1 cellular context compared by ENCODE assay signal in the genomic region with DNA sequence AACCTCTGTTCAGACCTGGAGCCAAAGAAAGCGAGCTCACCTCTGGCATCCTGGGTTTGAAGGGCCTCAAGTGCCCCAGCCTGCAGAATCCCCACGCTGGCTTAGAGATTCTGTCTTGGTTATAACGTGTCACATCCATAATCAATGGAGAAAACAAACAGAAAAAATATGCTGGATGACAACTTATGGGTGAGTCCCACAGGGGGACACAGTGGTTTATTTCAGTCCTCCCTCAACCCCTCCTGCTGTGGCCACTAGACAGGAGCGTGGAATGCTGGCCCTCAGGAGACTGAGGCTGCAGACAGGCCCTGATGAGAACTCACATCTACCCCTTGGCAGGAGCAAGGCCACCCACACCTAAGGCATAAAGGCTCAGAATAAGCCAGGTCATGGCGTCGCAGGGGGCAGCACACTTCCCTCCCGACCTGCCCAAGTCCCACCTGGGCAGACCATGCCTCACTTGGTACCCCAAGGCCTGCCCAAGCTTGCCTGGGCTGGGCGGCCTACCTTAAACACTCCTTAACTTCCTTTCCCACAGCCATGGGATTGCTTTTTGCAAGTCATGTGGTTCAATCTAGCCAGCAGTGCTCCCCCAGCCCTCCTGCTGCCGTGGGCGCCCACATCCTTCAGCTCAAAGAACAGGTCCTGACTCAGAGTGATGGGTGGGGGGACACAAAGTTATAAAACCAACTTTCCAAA.
TF ChIP-seq lines count a peak whose summit lies in the region.

No MANE protein-coding gene starts in this region.

TF ChIP-seq in HepG2, 621 proteins besides CTCF, POLR2A, EP300 and RAD21 (continued from another document and continues in another):
- no peak for TF ChIP-seq SAFB2 (CRISPR knock-in tag; IDR thresholded peaks at IDR 0.05; ENCODE audit: borderline replicate concordance, low read depth)
- no peak for TF ChIP-seq MIXL1 (CRISPR knock-in tag; IDR thresholded peaks at IDR 0.05)
- TF ChIP-seq ZNF296 (CRISPR knock-in tag; conservative IDR thresholded peaks at IDR 0.05), result no peak
- TF ChIP-seq NR2F6 (IDR thresholded peaks at IDR 0.05), result no peak
- TF ChIP-seq NR2F6 (CRISPR knock-in tag; IDR thresholded peaks at IDR 0.05), result no peak
- TF ChIP-seq, protein P1, sequence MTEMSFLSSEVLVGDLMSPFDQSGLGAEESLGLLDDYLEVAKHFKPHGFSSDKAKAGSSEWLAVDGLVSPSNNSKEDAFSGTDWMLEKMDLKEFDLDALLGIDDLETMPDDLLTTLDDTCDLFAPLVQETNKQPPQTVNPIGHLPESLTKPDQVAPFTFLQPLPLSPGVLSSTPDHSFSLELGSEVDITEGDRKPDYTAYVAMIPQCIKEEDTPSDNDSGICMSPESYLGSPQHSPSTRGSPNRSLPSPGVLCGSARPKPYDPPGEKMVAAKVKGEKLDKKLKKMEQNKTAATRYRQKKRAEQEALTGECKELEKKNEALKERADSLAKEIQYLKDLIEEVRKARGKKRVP (CRISPR knock-in tag; IDR thresholded peaks at IDR 0.05), result no peak
- no peak for TF ChIP-seq ZNF644 (CRISPR knock-in tag; IDR thresholded peaks at IDR 0.05; ENCODE audit: low read depth)
- TF ChIP-seq ARNT2 (CRISPR knock-in tag; IDR thresholded peaks at IDR 0.05; ENCODE audit: low read depth), result no peak
- TF ChIP-seq TAF15 (IDR thresholded peaks at IDR 0.05; ENCODE audit: low read depth, low read length, poor library complexity, severe bottlenecking), result no peak
- TF ChIP-seq, protein P2, sequence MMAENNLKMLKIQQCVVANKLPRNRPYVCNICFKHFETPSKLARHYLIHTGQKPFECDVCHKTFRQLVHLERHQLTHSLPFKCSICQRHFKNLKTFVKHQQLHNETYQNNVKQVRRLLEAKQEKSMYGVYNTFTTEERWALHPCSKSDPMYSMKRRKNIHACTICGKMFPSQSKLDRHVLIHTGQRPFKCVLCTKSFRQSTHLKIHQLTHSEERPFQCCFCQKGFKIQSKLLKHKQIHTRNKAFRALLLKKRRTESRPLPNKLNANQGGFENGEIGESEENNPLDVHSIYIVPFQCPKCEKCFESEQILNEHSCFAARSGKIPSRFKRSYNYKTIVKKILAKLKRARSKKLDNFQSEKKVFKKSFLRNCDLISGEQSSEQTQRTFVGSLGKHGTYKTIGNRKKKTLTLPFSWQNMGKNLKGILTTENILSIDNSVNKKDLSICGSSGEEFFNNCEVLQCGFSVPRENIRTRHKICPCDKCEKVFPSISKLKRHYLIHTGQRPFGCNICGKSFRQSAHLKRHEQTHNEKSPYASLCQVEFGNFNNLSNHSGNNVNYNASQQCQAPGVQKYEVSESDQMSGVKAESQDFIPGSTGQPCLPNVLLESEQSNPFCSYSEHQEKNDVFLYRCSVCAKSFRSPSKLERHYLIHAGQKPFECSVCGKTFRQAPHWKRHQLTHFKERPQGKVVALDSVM (CRISPR knock-in tag; IDR thresholded peaks at IDR 0.05), result no peak
- peak; percentile 51; the same call in 1 of the 2 replicates for TF ChIP-seq KDM5B (CRISPR knock-in tag; IDR thresholded peaks at IDR 0.05; ENCODE audit: borderline replicate concordance)
- TF ChIP-seq ELF3 (CRISPR knock-in tag; IDR thresholded peaks at IDR 0.05), result no peak
- no peak for TF ChIP-seq ZNF121 (CRISPR knock-in tag; IDR thresholded peaks at IDR 0.05)
- TF ChIP-seq, protein P3, sequence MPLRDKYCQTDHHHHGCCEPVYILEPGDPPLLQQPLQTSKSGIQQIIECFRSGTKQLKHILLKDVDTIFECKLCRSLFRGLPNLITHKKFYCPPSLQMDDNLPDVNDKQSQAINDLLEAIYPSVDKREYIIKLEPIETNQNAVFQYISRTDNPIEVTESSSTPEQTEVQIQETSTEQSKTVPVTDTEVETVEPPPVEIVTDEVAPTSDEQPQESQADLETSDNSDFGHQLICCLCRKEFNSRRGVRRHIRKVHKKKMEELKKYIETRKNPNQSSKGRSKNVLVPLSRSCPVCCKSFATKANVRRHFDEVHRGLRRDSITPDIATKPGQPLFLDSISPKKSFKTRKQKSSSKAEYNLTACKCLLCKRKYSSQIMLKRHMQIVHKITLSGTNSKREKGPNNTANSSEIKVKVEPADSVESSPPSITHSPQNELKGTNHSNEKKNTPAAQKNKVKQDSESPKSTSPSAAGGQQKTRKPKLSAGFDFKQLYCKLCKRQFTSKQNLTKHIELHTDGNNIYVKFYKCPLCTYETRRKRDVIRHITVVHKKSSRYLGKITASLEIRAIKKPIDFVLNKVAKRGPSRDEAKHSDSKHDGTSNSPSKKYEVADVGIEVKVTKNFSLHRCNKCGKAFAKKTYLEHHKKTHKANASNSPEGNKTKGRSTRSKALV (CRISPR knock-in tag; IDR thresholded peaks at IDR 0.05), result no peak
- TF ChIP-seq, protein P4, sequence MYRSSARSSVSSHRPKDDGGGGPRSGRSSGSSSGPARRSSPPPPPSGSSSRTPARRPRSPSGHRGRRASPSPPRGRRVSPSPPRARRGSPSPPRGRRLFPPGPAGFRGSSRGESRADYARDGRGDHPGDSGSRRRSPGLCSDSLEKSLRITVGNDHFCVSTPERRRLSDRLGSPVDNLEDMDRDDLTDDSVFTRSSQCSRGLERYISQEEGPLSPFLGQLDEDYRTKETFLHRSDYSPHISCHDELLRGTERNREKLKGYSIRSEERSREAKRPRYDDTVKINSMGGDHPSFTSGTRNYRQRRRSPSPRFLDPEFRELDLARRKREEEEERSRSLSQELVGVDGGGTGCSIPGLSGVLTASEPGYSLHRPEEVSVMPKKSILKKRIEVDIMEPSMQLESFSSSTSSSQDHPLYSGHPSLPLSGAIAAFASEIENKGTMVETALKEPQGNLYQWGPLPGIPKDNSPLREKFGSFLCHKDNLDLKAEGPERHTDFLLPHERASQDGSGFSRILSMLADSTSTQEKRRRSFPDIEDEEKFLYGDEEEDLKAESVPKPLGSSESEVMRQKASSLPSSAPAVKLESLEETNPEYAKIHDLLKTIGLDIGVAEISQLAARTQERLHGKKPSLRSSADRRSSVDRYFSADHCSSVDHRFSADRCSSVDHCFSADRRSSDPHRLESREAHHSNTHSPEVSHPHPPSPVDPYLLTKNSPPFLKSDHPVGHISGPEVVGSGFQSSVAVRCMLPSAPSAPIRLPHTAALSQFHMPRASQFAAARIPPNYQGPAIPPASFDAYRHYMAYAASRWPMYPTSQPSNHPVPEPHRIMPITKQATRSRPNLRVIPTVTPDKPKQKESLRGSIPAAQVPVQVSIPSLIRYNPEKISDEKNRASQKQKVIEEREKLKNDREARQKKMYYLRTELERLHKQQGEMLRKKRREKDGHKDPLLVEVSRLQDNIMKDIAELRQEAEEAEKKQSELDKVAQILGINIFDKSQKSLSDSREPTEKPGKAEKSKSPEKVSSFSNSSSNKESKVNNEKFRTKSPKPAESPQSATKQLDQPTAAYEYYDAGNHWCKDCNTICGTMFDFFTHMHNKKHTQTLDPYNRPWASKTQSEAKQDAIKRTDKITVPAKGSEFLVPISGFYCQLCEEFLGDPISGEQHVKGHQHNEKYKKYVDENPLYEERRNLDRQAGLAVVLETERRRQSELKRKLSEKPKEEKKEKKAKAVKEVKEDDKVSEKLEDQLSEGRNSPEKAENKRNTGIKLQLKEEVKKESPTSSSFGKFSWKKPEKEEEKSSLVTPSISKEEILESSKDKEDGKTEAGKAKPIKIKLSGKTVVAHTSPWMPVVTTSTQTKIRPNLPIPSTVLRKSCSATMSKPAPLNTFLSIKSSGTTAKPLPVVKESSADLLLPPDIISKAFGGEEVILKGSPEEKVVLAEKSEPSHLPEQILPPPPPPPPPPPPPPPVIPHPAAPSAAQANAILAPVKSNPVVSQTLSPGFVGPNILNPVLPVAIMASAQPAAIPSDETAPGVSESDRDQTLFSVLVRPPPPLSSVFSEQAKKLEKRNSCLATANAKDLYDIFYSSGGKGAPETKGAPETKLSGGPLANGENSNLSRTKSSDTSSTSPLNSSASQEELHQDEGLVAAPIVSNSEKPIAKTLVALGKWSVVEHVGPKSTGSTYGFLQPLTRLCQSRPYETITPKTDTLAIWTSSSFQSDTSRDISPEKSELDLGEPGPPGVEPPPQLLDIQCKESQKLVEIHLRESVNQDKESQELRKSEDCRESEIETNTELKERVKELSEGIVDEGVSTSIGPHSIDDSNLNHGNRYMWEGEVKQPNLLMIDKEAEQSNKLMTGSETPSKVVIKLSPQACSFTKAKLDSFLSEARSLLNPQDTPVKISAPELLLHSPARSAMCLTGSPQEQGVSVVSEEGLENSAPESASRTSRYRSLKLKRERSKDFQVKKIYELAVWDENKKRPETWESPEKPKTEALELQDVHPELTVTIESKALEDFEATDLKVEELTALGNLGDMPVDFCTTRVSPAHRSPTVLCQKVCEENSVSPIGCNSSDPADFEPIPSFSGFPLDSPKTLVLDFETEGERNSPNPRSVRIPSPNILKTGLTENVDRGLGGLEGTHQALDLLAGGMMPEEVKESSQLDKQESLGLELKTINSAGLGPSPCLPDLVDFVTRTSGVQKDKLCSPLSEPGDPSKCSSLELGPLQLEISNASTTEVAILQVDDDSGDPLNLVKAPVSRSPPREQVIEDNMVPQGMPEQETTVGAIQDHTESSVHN (CRISPR knock-in tag; IDR thresholded peaks at IDR 0.05), result peak; percentile 24; the same call in 1 of the 2 replicates
- TF ChIP-seq ZNF3 (CRISPR knock-in tag; IDR thresholded peaks at IDR 0.05), result no peak
- peak; percentile 24; the same call in 1 of the 2 replicates for TF ChIP-seq RXRA (CRISPR knock-in tag; IDR thresholded peaks at IDR 0.05)
- no peak for TF ChIP-seq CHD2 (IDR thresholded peaks at IDR 0.05; ENCODE audit: low read depth, low read length)
- TF ChIP-seq ASH2L (IDR thresholded peaks at IDR 0.05; ENCODE audit: insufficient read length, low read depth, low read length), result no peak
- TF ChIP-seq KAT8 (CRISPR knock-in tag; IDR thresholded peaks at IDR 0.05), result no peak
- TF ChIP-seq, protein P5, sequence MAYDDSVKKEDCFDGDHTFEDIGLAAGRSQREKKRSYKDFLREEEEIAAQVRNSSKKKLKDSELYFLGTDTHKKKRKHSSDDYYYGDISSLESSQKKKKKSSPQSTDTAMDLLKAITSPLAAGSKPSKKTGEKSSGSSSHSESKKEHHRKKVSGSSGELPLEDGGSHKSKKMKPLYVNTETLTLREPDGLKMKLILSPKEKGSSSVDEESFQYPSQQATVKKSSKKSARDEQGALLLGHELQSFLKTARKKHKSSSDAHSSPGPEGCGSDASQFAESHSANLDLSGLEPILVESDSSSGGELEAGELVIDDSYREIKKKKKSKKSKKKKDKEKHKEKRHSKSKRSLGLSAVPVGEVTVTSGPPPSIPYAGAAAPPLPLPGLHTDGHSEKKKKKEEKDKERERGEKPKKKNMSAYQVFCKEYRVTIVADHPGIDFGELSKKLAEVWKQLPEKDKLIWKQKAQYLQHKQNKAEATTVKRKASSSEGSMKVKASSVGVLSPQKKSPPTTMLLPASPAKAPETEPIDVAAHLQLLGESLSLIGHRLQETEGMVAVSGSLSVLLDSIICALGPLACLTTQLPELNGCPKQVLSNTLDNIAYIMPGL (CRISPR knock-in tag; IDR thresholded peaks at IDR 0.05; ENCODE audit: borderline replicate concordance in 1 of 2, low read depth in 1 of 2), result no peak
- TF ChIP-seq ZNF589 (CRISPR knock-in tag; conservative IDR thresholded peaks at IDR 0.05), result 0 out of 2 replicates have a peak, but pooled peaks have one; percentile 13
- TF ChIP-seq DNMT3B (CRISPR knock-in tag; conservative IDR thresholded peaks at IDR 0.05), result no peak
- TF ChIP-seq ZNF124 (CRISPR knock-in tag; IDR thresholded peaks at IDR 0.05), result no peak
- TF ChIP-seq, protein P6, sequence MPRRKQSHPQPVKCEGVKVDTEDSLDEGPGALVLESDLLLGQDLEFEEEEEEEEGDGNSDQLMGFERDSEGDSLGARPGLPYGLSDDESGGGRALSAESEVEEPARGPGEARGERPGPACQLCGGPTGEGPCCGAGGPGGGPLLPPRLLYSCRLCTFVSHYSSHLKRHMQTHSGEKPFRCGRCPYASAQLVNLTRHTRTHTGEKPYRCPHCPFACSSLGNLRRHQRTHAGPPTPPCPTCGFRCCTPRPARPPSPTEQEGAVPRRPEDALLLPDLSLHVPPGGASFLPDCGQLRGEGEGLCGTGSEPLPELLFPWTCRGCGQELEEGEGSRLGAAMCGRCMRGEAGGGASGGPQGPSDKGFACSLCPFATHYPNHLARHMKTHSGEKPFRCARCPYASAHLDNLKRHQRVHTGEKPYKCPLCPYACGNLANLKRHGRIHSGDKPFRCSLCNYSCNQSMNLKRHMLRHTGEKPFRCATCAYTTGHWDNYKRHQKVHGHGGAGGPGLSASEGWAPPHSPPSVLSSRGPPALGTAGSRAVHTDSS (CRISPR knock-in tag; conservative IDR thresholded peaks at IDR 0.05), result no peak
- TF ChIP-seq ZNF138 (CRISPR knock-in tag; IDR thresholded peaks at IDR 0.05; ENCODE audit: low read depth), result no peak
- TF ChIP-seq, protein P7, sequence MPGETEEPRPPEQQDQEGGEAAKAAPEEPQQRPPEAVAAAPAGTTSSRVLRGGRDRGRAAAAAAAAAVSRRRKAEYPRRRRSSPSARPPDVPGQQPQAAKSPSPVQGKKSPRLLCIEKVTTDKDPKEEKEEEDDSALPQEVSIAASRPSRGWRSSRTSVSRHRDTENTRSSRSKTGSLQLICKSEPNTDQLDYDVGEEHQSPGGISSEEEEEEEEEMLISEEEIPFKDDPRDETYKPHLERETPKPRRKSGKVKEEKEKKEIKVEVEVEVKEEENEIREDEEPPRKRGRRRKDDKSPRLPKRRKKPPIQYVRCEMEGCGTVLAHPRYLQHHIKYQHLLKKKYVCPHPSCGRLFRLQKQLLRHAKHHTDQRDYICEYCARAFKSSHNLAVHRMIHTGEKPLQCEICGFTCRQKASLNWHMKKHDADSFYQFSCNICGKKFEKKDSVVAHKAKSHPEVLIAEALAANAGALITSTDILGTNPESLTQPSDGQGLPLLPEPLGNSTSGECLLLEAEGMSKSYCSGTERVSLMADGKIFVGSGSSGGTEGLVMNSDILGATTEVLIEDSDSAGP (CRISPR knock-in tag; IDR thresholded peaks at IDR 0.05; ENCODE audit: borderline replicate concordance), result peak; percentile 16
- 0 out of 2 replicates have a peak, but pooled peaks have one; percentile 69 for TF ChIP-seq ZNF598 (CRISPR knock-in tag; IDR thresholded peaks at IDR 0.05; ENCODE audit: borderline replicate concordance)
- no peak for TF ChIP-seq CBX5 (CRISPR knock-in tag; IDR thresholded peaks at IDR 0.05; ENCODE audit: borderline replicate concordance)
- no peak for TF ChIP-seq MIER3 (CRISPR knock-in tag; IDR thresholded peaks at IDR 0.05; ENCODE audit: borderline replicate concordance)
- TF ChIP-seq, protein P8, sequence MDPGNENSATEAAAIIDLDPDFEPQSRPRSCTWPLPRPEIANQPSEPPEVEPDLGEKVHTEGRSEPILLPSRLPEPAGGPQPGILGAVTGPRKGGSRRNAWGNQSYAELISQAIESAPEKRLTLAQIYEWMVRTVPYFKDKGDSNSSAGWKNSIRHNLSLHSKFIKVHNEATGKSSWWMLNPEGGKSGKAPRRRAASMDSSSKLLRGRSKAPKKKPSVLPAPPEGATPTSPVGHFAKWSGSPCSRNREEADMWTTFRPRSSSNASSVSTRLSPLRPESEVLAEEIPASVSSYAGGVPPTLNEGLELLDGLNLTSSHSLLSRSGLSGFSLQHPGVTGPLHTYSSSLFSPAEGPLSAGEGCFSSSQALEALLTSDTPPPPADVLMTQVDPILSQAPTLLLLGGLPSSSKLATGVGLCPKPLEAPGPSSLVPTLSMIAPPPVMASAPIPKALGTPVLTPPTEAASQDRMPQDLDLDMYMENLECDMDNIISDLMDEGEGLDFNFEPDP (CRISPR knock-in tag; conservative IDR thresholded peaks at IDR 0.05), result no peak
